In the genomic region with DNA sequence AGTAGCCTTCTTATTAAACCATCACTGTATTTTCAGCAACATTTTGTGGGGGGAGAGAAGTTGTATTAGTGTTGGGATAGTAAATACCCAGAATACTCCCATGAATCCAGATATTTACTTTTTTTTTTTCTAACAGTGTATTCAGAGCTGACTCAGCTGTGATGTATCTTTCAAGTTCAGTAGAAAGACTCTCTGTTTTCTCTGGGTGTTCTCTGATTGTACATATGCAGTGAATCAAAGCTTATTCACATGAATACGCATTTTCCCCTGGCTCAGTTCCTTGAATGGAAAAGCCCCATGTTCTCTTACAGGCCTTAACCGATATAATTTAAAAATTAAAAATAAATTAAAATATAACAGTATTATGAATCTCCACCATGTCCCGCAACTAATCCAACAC, we compare ENCODE assay signal across 17 cellular contexts. TPM values are rescaled to one million over a fixed set of nuclear protein-coding genes. Genes with fewer than 3 reads are reported as not detected.
DNase-seq lines count a peak whose midpoint lies in the region; ATAC-seq, FAIRE-seq and TF ChIP-seq lines count a peak whose summit lies in the region.
"Had no signal": no experiment of that assay in that cellular context is flagged by ENCODE, and none has a peak within 500 bp of the region (broad histone marks: within the 10 kb centered on the region; RNA-seq: fewer than 3 reads in every experiment).

No MANE protein-coding gene starts in this region.

- no peaks in the 10 kb centered on the region for H3K27me3 Mint-ChIP-seq in astrocyte (ENCODE audit: low read depth, unreplicated experiment)
- H3K27me3 Mint-ChIP-seq in activated T-helper 2 cell treated with anti-CD3 and anti-CD28 coated beads, Interferon-gamma antibody, Interleukin-2, Interleukin-4, amounts not matched to agents 10 μg/mL and 5 μg/mL and 100 μg/mL, durations not matched to agents 14 hours and 24 hours and 36 hours (ENCODE audit: low read depth), result peaks cover 45% of the 10 kb centered on the region

- H4K20me1 ChIP-seq in astrocyte (ENCODE audit: insufficient read depth, low read length), result no peaks in the 10 kb centered on the region
- no peaks in the 10 kb centered on the region for H4K20me1 ChIP-seq in keratinocyte (ENCODE audit: control insufficient read depth, extremely low read depth, insufficient read depth, low read length)

- peak overlapping the region; percentile 88 for H3K9ac ChIP-seq in astrocyte (ENCODE audit: low read length)
- H3K9ac ChIP-seq in keratinocyte (ENCODE audit: control insufficient read depth, extremely low read depth, insufficient read depth, low read length), result peak overlapping the region; percentile 80
- H3K9ac ChIP-seq in subcutaneous abdominal adipose tissue (ENCODE audit: low read length in 5 of 5), result peak overlapping the region in 1 of 5 donors; percentile 70
- no peak overlapping the region for H3K9ac ChIP-seq in mesendoderm (ENCODE audit: low read length)

- no peak overlapping the region for H3K4ac ChIP-seq in mesendoderm (ENCODE audit: low read depth, low read length)

- intact Hi-C loops in left ventricle myocardium inferior (cut with micrococcal nuclease), result no loop called here
- intact Hi-C loops in Right ventricle myocardium superior (cut with DNase I), result no loop called here
- intact Hi-C loops in activated T-helper 2 cell treated with anti-CD3 and anti-CD28 coated beads, Interferon-gamma antibody, Interleukin-2, Interleukin-4, amounts not matched to agents 10 μg/mL and 5 μg/mL and 100 μg/mL, durations not matched to agents 14 hours and 24 hours and 36 hours (cut with micrococcal nuclease), result no loop called here

- H3K27ac ChIP-seq in left ventricle myocardium inferior (replicated peaks) (no peak overlapping the region), astrocyte (ENCODE audit: low read depth, low read length) (peak overlapping the region; percentile 60), keratinocyte (ENCODE audit: control insufficient read depth, insufficient read depth, low read length) (peak overlapping the region; percentile 73), subcutaneous abdominal adipose tissue (ENCODE audit: low read depth, low read length) (peak overlapping the region; percentile 68), mesendoderm (ENCODE audit: low read depth, low read length) (no peak overlapping the region)
- H3K27ac ChIP-seq: gastroesophageal sphincter, spleen, upper lobe of right lung had no signal

- no peaks in the 10 kb centered on the region for H3K79me1 ChIP-seq in mesendoderm (ENCODE audit: low read length)

- dilution Hi-C loops in keratinocyte (cut with MboI; ENCODE audit: extremely low pct_ligation_motif_present, low sequenced_read_pairs), result no loop called here

- H3K9me3 Mint-ChIP-seq in astrocyte (ENCODE audit: unreplicated experiment), result no peaks in the 10 kb centered on the region
- H3K9me3 Mint-ChIP-seq in activated T-helper 2 cell treated with anti-CD3 and anti-CD28 coated beads, Interferon-gamma antibody, Interleukin-2, Interleukin-4, amounts not matched to agents 10 μg/mL and 5 μg/mL and 100 μg/mL, durations not matched to agents 14 hours and 24 hours and 36 hours, result no peaks in the 10 kb centered on the region
- H3K9me3 Mint-ChIP-seq: activated CD4-positive, alpha-beta T cell treated with anti-CD3 and anti-CD28 coated beads, Interleukin-2, amount 10 ng/mL, durations not matched to agents 24 days and 14 days had no signal

- H2AFZ ChIP-seq in astrocyte (ENCODE audit: low read depth, low read length) (no peak overlapping the region), keratinocyte (ENCODE audit: control insufficient read depth, low read length) (no peak overlapping the region)

- TF ChIP-seq CTCF in left ventricle myocardium inferior (IDR thresholded peaks at IDR 0.05; ENCODE audit: borderline replicate concordance) (no peak), astrocyte (IDR thresholded peaks at IDR 0.05; ENCODE audit: insufficient read depth, low read depth, low read length) (no peak), keratinocyte (optimal IDR thresholded peaks at IDR 0.05 in 1 of 3, IDR thresholded peaks at IDR 0.05 in 1 of 3, conservative IDR thresholded peaks at IDR 0.05 in 1 of 3; ENCODE audit: extremely low read depth in 1 of 3, insufficient read depth in 2 of 3, low read length in 3 of 3) (no peak)

- WGBS in mesendoderm (ENCODE audit: extremely low coverage, insufficient coverage, low lambda C conversion rate), result 100% methylated on average over 2 of the region's 3 CpGs

- FAIRE-seq in astrocyte (lab: Jason Lieb, UNC), result no peak
- peak; percentile 13 for FAIRE-seq in keratinocyte (lab: Jason Lieb, UNC)
- FAIRE-seq: G401.6 had no signal

- peak overlapping the region; percentile 99 for H3K4me2 ChIP-seq in astrocyte (ENCODE audit: low read length)
- H3K4me2 ChIP-seq in keratinocyte (ENCODE audit: control insufficient read depth, extremely low read depth, insufficient read depth, low read depth, low read length), result peak overlapping the region; percentile 86
- no peak overlapping the region for H3K4me2 ChIP-seq in mesendoderm (ENCODE audit: low read length)

- no peaks in the 10 kb centered on the region for H3K79me2 ChIP-seq in astrocyte (ENCODE audit: insufficient read depth, low read length)
- H3K79me2 ChIP-seq in keratinocyte (ENCODE audit: control insufficient read depth, insufficient read depth, low read length), result no peaks in the 10 kb centered on the region
- H3K79me2 ChIP-seq in mesendoderm (ENCODE audit: control insufficient read depth, insufficient read depth, low read length), result no peaks in the 10 kb centered on the region

- H3K4me3 Mint-ChIP-seq in astrocyte (ENCODE audit: unreplicated experiment), result peak overlapping the region; percentile 89
- no peak overlapping the region for H3K4me3 Mint-ChIP-seq in activated T-helper 2 cell treated with anti-CD3 and anti-CD28 coated beads, Interferon-gamma antibody, Interleukin-2, Interleukin-4, amounts not matched to agents 10 μg/mL and 5 μg/mL and 100 μg/mL, durations not matched to agents 14 hours and 24 hours and 36 hours (ENCODE audit: low read depth)

- DNase-seq in left ventricle myocardium inferior, result no peak
- no peak for DNase-seq in Right ventricle myocardium superior
- peak; percentile 74 for DNase-seq in astrocyte (ENCODE audit: low read depth)
- DNase-seq in keratinocyte (ENCODE audit: low read depth, low spot score), result no peak
- DNase-seq in activated T-helper 2 cell treated with anti-CD3 and anti-CD28 coated beads, Interferon-gamma antibody, Interleukin-2, Interleukin-4, amounts not matched to agents 10 μg/mL and 5 μg/mL and 100 μg/mL, durations not matched to agents 14 hours and 24 hours and 36 hours (ENCODE audit: low spot score), result no peak
- DNase-seq in mesendoderm, result no peak
- DNase-seq in HT-29 (ENCODE audit: low spot score), result no peak
- DNase-seq: activated CD4-positive, alpha-beta T cell treated with anti-CD3 and anti-CD28 coated beads, Interleukin-2, amount 10 ng/mL, durations not matched to agents 24 days and 14 days; NCI-H446 treated with DMSO at 0.1 percent for 48 hours had no signal

- no peak overlapping the region for H4K5ac ChIP-seq in mesendoderm (ENCODE audit: low read length)

- H3K4me1 ChIP-seq in left ventricle myocardium inferior (peaks cover 18% of the 10 kb centered on the region), astrocyte (ENCODE audit: insufficient read depth, low read length) (peaks cover 4% of the 10 kb centered on the region), keratinocyte (ENCODE audit: control insufficient read depth, extremely low read depth, insufficient read depth, low read length) (peaks cover 8% of the 10 kb centered on the region), subcutaneous abdominal adipose tissue (ENCODE audit: control insufficient read depth in 5 of 5, insufficient read depth in 5 of 5, low read length in 5 of 5) (peaks cover 0 to 18% (median 15%) of the 10 kb centered on the region in 5 donors), mesendoderm (ENCODE audit: control insufficient read depth, low read depth, low read length) (no peaks in the 10 kb centered on the region)

- H3K36me3 ChIP-seq in left ventricle myocardium inferior (no peaks in the 10 kb centered on the region), astrocyte (ENCODE audit: insufficient read depth, low read length) (no peaks in the 10 kb centered on the region), keratinocyte (ENCODE audit: control insufficient read depth in 2 of 2, extremely low read depth in 1 of 2, insufficient read depth in 2 of 2, low read length in 2 of 2) (no peaks in the 10 kb centered on the region), subcutaneous abdominal adipose tissue (ENCODE audit: control insufficient read depth in 5 of 5, insufficient read depth in 5 of 5, low read length in 5 of 5) (no peaks in the 10 kb centered on the region), mesendoderm (ENCODE audit: control insufficient read depth, insufficient read depth, low read length) (no peaks in the 10 kb centered on the region)
- H3K36me3 ChIP-seq: gastroesophageal sphincter, spleen, upper lobe of right lung had no signal

- H3K36me3 Mint-ChIP-seq in astrocyte (ENCODE audit: low read depth, unreplicated experiment), result no peaks in the 10 kb centered on the region
- no peaks in the 10 kb centered on the region for H3K36me3 Mint-ChIP-seq in activated T-helper 2 cell treated with anti-CD3 and anti-CD28 coated beads, Interferon-gamma antibody, Interleukin-2, Interleukin-4, amounts not matched to agents 10 μg/mL and 5 μg/mL and 100 μg/mL, durations not matched to agents 14 hours and 24 hours and 36 hours (ENCODE audit: low read depth)

- H3K27ac Mint-ChIP-seq in astrocyte (ENCODE audit: unreplicated experiment), result no peak overlapping the region
- no peak overlapping the region for H3K27ac Mint-ChIP-seq in activated T-helper 2 cell treated with anti-CD3 and anti-CD28 coated beads, Interferon-gamma antibody, Interleukin-2, Interleukin-4, amounts not matched to agents 10 μg/mL and 5 μg/mL and 100 μg/mL, durations not matched to agents 14 hours and 24 hours and 36 hours
- H3K27ac Mint-ChIP-seq: activated CD4-positive, alpha-beta T cell treated with anti-CD3 and anti-CD28 coated beads, Interleukin-2, amount 10 ng/mL, durations not matched to agents 24 days and 14 days had no signal

- no peak overlapping the region for H2BK5ac ChIP-seq in mesendoderm (ENCODE audit: low read length)

- H3K27me3 ChIP-seq in left ventricle myocardium inferior (ENCODE audit: low read depth), result peaks cover 20% of the 10 kb centered on the region
- no peaks in the 10 kb centered on the region for H3K27me3 ChIP-seq in astrocyte (ENCODE audit: insufficient read depth, low read length)
- H3K27me3 ChIP-seq in keratinocyte (ENCODE audit: control insufficient read depth, extremely low read depth, insufficient read depth, low read length), result no peaks in the 10 kb centered on the region
- H3K27me3 ChIP-seq in subcutaneous abdominal adipose tissue (ENCODE audit: control insufficient read depth in 5 of 5, insufficient read depth in 4 of 5, low read length in 5 of 5), result no peaks in the 10 kb centered on the region
- no peaks in the 10 kb centered on the region for H3K27me3 ChIP-seq in mesendoderm (ENCODE audit: insufficient read depth, low read length, poor library complexity)

- H3K9me3 ChIP-seq in left ventricle myocardium inferior (replicated peaks), result no peaks in the 10 kb centered on the region
- H3K9me3 ChIP-seq in astrocyte (ENCODE audit: insufficient read depth, low read depth, low read length), result no peaks in the 10 kb centered on the region
- no peaks in the 10 kb centered on the region for H3K9me3 ChIP-seq in keratinocyte (ENCODE audit: control insufficient read depth, low read depth, low read length)
- H3K9me3 ChIP-seq in subcutaneous abdominal adipose tissue (ENCODE audit: control insufficient read depth in 5 of 5, low read length in 5 of 5), result no peaks in the 10 kb centered on the region
- H3K9me3 ChIP-seq: gastroesophageal sphincter, mucosa of descending colon, spleen, upper lobe of right lung had no signal

- no peak overlapping the region for H4K8ac ChIP-seq in mesendoderm (ENCODE audit: low read depth, low read length)

- no peak overlapping the region for H2BK15ac ChIP-seq in mesendoderm (replicated peaks; ENCODE audit: low read depth)

- H3K4me1 Mint-ChIP-seq in astrocyte (ENCODE audit: low read depth, unreplicated experiment), result peaks cover 8% of the 10 kb centered on the region
- H3K4me1 Mint-ChIP-seq in activated T-helper 2 cell treated with anti-CD3 and anti-CD28 coated beads, Interferon-gamma antibody, Interleukin-2, Interleukin-4, amounts not matched to agents 10 μg/mL and 5 μg/mL and 100 μg/mL, durations not matched to agents 14 hours and 24 hours and 36 hours (ENCODE audit: low read depth), result peaks cover 9% of the 10 kb centered on the region

- H3K4me3 ChIP-seq in left ventricle myocardium inferior (peak overlapping the region; percentile 76), astrocyte (ENCODE audit: insufficient read depth, low read depth, low read length) (peak overlapping the region; percentile 93), keratinocyte (ENCODE audit: control insufficient read depth in 2 of 3, extremely low read depth in 1 of 3, insufficient read depth in 2 of 3, low read depth in 1 of 3, low read length in 3 of 3) (peak overlapping the region in 2 of 3 experiments; percentile 77 to 83), subcutaneous abdominal adipose tissue (ENCODE audit: low read depth in 1 of 5, low read length in 5 of 5) (peak overlapping the region in 3 of 5 donors; percentile 75 to 85 (median 81)), mesendoderm (ENCODE audit: low read length) (no peak overlapping the region)
- H3K4me3 ChIP-seq: mucosa of descending colon had no signal

- no peak for ATAC-seq in Right ventricle myocardium superior (ENCODE audit: poor library complexity)

- H3K56ac ChIP-seq in mesendoderm (ENCODE audit: low read length), result no peak overlapping the region

- no peak overlapping the region for H2BK120ac ChIP-seq in mesendoderm (ENCODE audit: low read depth, low read length)

- no peak overlapping the region for H3K23ac ChIP-seq in mesendoderm (ENCODE audit: low read length)

- H3K18ac ChIP-seq in mesendoderm (ENCODE audit: low read length), result no peak overlapping the region

- H3K9me1 ChIP-seq in keratinocyte (ENCODE audit: control insufficient read depth, extremely low read depth, insufficient read depth, low read length), result no peaks in the 10 kb centered on the region

- no peak overlapping the region for H2AK5ac ChIP-seq in mesendoderm (ENCODE audit: low read length)

RNA-seq across cellular contexts. Expression of a gene that starts 1.3 kb away (rescaled TPM):
- 1.5 TPM for total RNA-seq in left ventricle myocardium inferior
- total RNA-seq in Right ventricle myocardium superior, result 1.3 TPM
- total RNA-seq in astrocyte, result 66.2 and 74.8 TPM in 2 replicates
- 46.0 to 138 TPM (median 87.2 TPM) in 3 replicates for polyA plus RNA-seq in keratinocyte
- polyA plus RNA-seq in keratinocyte (2011; ENCODE audit: low read depth), result 1.4 TPM
- 47.5 and 74.1 TPM in 2 replicates for polyA plus RNA-seq in keratinocyte (2011; cell fraction: cytosol; rRNA removed)
- polyA plus RNA-seq in keratinocyte (2011; cell fraction: nucleus; rRNA removed), result 60.6 and 69.1 TPM in 2 replicates
- polyA plus RNA-seq in keratinocyte (2012; ENCODE audit: low replicate concordance), result 1.7 and 125 TPM in 2 replicates
- polyA minus RNA-seq in keratinocyte, result 23.6 to 72.7 TPM (median 30.3 TPM) in 3 replicates
- polyA minus RNA-seq in keratinocyte (2011; cell fraction: cytosol; rRNA and poly(A)+ RNA removed), result 42.0 TPM
- 33.7 and 34.1 TPM in 2 replicates for polyA minus RNA-seq in keratinocyte (2011; cell fraction: nucleus; rRNA and poly(A)+ RNA removed)
- not detected in 2 replicates for total RNA-seq in activated T-helper 2 cell treated with anti-CD3 and anti-CD28 coated beads, Interferon-gamma antibody, Interleukin-2, Interleukin-4, amounts not matched to agents 10 μg/mL and 5 μg/mL and 100 μg/mL, durations not matched to agents 14 hours and 24 hours and 36 hours
- 36.3 TPM for polyA plus RNA-seq in mesendoderm (2013, experiment 1 of 2)
- polyA plus RNA-seq in mesendoderm (2013, experiment 2 of 2), result 35.0 TPM
- total RNA-seq in HT-29 (2014; rRNA removed; shearing (Covaris generic)), result not detected in 2 replicates
- total RNA-seq: activated CD4-positive, alpha-beta T cell treated with anti-CD3 and anti-CD28 coated beads, Interleukin-2, amount 10 ng/mL, durations not matched to agents 24 days and 14 days had no signal

RNA-seq across cellular contexts. Expression of a gene that starts 17.1 kb away (rescaled TPM):
- total RNA-seq in left ventricle myocardium inferior (not detected), Right ventricle myocardium superior (not detected), astrocyte (not detected in 2 replicates)
- not detected in 3 replicates for polyA plus RNA-seq in keratinocyte
- polyA plus RNA-seq in keratinocyte (2011; ENCODE audit: low read depth), result not detected
- polyA plus RNA-seq in keratinocyte (2011; cell fraction: cytosol; rRNA removed), result not detected in 2 replicates
- not detected in 2 replicates for polyA plus RNA-seq in keratinocyte (2011; cell fraction: nucleus; rRNA removed)
- not detected in 2 replicates for polyA plus RNA-seq in keratinocyte (2012; ENCODE audit: low replicate concordance)
- not detected in 3 replicates for polyA minus RNA-seq in keratinocyte
- polyA minus RNA-seq in keratinocyte (2011; cell fraction: cytosol; rRNA and poly(A)+ RNA removed), result not detected
- not detected in 2 replicates for polyA minus RNA-seq in keratinocyte (2011; cell fraction: nucleus; rRNA and poly(A)+ RNA removed)
- not detected in 2 replicates for total RNA-seq in activated T-helper 2 cell treated with anti-CD3 and anti-CD28 coated beads, Interferon-gamma antibody, Interleukin-2, Interleukin-4, amounts not matched to agents 10 μg/mL and 5 μg/mL and 100 μg/mL, durations not matched to agents 14 hours and 24 hours and 36 hours
- polyA plus RNA-seq in mesendoderm (2013, experiment 1 of 2), result not detected
- polyA plus RNA-seq in mesendoderm (2013, experiment 2 of 2), result 0.07 TPM
- total RNA-seq in HT-29 (2014; rRNA removed; shearing (Covaris generic)), result not detected in 2 replicates
- total RNA-seq: activated CD4-positive, alpha-beta T cell treated with anti-CD3 and anti-CD28 coated beads, Interleukin-2, amount 10 ng/mL, durations not matched to agents 24 days and 14 days; cerebellum; gastroesophageal sphincter; mucosa of descending colon; spleen; upper lobe of right lung had no signal
- polyA plus RNA-seq: AG04450, spleen had no signal

RNA-seq across cellular contexts. Expression of a gene that starts 32.3 kb away (rescaled TPM):
- total RNA-seq in left ventricle myocardium inferior (29.6 TPM), Right ventricle myocardium superior (18.4 TPM), astrocyte (7.7 and 8.8 TPM in 2 replicates)
- polyA plus RNA-seq in keratinocyte, result 0.23 to 1.0 TPM (median 0.63 TPM) in 3 replicates
- not detected for polyA plus RNA-seq in keratinocyte (2011; ENCODE audit: low read depth)
- polyA plus RNA-seq in keratinocyte (2011; cell fraction: cytosol; rRNA removed), result 0.47 and 0.49 TPM in 2 replicates
- 0.13 and 0.23 TPM in 2 replicates for polyA plus RNA-seq in keratinocyte (2011; cell fraction: nucleus; rRNA removed)
- polyA plus RNA-seq in keratinocyte (2012; ENCODE audit: low replicate concordance), result 1.1 TPM in 1 of 2 replicates, not detected in the other
- 0.06 to 0.43 TPM (median 0.13 TPM) in 3 replicates for polyA minus RNA-seq in keratinocyte
- polyA minus RNA-seq in keratinocyte (2011; cell fraction: cytosol; rRNA and poly(A)+ RNA removed), result not detected
- 0.11 TPM in 1 of 2 replicates, not detected in the other for polyA minus RNA-seq in keratinocyte (2011; cell fraction: nucleus; rRNA and poly(A)+ RNA removed)
- total RNA-seq in activated T-helper 2 cell treated with anti-CD3 and anti-CD28 coated beads, Interferon-gamma antibody, Interleukin-2, Interleukin-4, amounts not matched to agents 10 μg/mL and 5 μg/mL and 100 μg/mL, durations not matched to agents 14 hours and 24 hours and 36 hours, result not detected in 2 replicates
- polyA plus RNA-seq in mesendoderm (2013, experiment 1 of 2), result 1.5 TPM
- 1.7 TPM for polyA plus RNA-seq in mesendoderm (2013, experiment 2 of 2)
- not detected in 2 replicates for total RNA-seq in HT-29 (2014; rRNA removed; shearing (Covaris generic))
- total RNA-seq: activated CD4-positive, alpha-beta T cell treated with anti-CD3 and anti-CD28 coated beads, Interleukin-2, amount 10 ng/mL, durations not matched to agents 24 days and 14 days had no signal

Comparison
In these comparisons a context has a peak if more than half of its experiments do, and no peak if none do; other contexts are left out.
1. H3K27ac ChIP-seq: peak in astrocyte (single experiment), keratinocyte (single experiment) and subcutaneous abdominal adipose tissue (single experiment); none in left ventricle myocardium inferior (single experiment) and mesendoderm (single experiment).
2. RNA of a gene that starts 1.3 kb away (total RNA-seq): 66.2 to 74.8 TPM in astrocyte; 1.5 TPM in left ventricle myocardium inferior (single experiment), 1.3 TPM in Right ventricle myocardium superior (single experiment), not detected in activated T-helper 2 cell treated with anti-CD3 and anti-CD28 coated beads, Interferon-gamma antibody, Interleukin-2, Interleukin-4, amounts not matched to agents 10 μg/mL and 5 μg/mL and 100 μg/mL, durations not matched to agents 14 hours and 24 hours and 36 hours and not detected in HT-29; every median in the first group is over 10 times any median in the second.